ENCODE assay signal across 8 cellular contexts in genomic region chrX:47232197-47232802, GRCh38. TPM values are rescaled to one million over a fixed set of nuclear protein-coding genes. Genes with fewer than 3 reads are reported as not detected.
DNase-seq lines count a peak whose midpoint lies in the region.

No MANE protein-coding gene starts in this region.

- H3K36me3 ChIP-seq in esophagus (ENCODE audit: control insufficient read depth in 2 of 2, insufficient read depth in 2 of 2, low read length in 1 of 2) = peaks cover 0 to 6% of the 10 kb centered on the region in 2 donors

- DNase-seq in ELR (ENCODE audit: low read depth) (peak; percentile 10), OCI-M1 (lab: John Stamatoyannopoulos, UW) (peak; percentile 40), posterior vena cava (ENCODE audit: low spot score) (peak; percentile 48), RKO (ENCODE audit: low spot score) (no peak), GDM1 (lab: John Stamatoyannopoulos, UW) (no peak), posterior cingulate gyrus (no peak)
- DNase-seq in central memory CD4-positive, alpha-beta T cell = no peak

- H3K4me3 ChIP-seq in esophagus (ENCODE audit: low read depth in 1 of 2, low read length in 2 of 2) = peak overlapping the region; percentile 46 to 77

- no peaks in the 10 kb centered on the region for H3K4me1 ChIP-seq in esophagus (ENCODE audit: control insufficient read depth in 2 of 2, insufficient read depth in 2 of 2, low read length in 1 of 2)

- H3K27ac ChIP-seq in esophagus (ENCODE audit: low read depth in 2 of 2, low read length in 1 of 2) = peak overlapping the region; percentile 84 to 100

- H3K9me3 ChIP-seq in esophagus (ENCODE audit: control insufficient read depth in 2 of 2, insufficient read depth in 1 of 2, low read depth in 1 of 2, low read length in 1 of 2) = no peaks in the 10 kb centered on the region

- intact Hi-C loops in posterior vena cava (cut with DNase I) (no loop called here), posterior cingulate gyrus (cut with DNase I) (loop anchor here (10.0 kb wide), 1 partner anchor 133 kb away; no protein-coding TSS in a partner anchor)

- WGBS in esophagus, 2 donors = 46 to 59% methylated on average over 8 of the region's 8 CpGs

- no peaks in the 10 kb centered on the region for H3K27me3 ChIP-seq in esophagus (ENCODE audit: control insufficient read depth in 1 of 2, insufficient read depth in 2 of 2, low read length in 2 of 2)

RNA-seq across cellular contexts. Expression of gene USP11, which starts 0.5 kb away (rescaled TPM):
- 10 to 100 TPM; 11.3 to 13.6 TPM for polyA plus RNA-seq in esophagus
- 10 to 100 TPM; 50.2 to 61.6 TPM for total RNA-seq in posterior vena cava

RNA-seq across cellular contexts. Expression of gene CDK16, which starts 13.8 kb away (rescaled TPM):
- 10 to 100 TPM; 47.5 to 59.8 TPM for polyA plus RNA-seq in esophagus
- 10 to 100 TPM; 53.5 to 55.3 TPM for total RNA-seq in posterior vena cava

RNA-seq across cellular contexts. Expression of gene UBA1, which starts 38.7 kb away (rescaled TPM):
- 100 to 1,000 TPM; 111 to 126 TPM for polyA plus RNA-seq in esophagus
- total RNA-seq in posterior vena cava = 100 to 1,000 TPM; 151 to 179 TPM

Comparison
In these comparisons a context has a peak if more than half of its experiments do, and no peak if none do; other contexts are left out.
1. DNase-seq: peak in ELR (single experiment), OCI-M1 (single experiment) and posterior vena cava (single experiment); none in RKO (single experiment), GDM1 (single experiment), central memory CD4-positive, alpha-beta T cell (single experiment) and posterior cingulate gyrus (0 of 10).